ENCODE assay signal across 1 cellular context in genomic region chr10:32373496-32373895, GRCh38.
TF ChIP-seq lines count a peak whose summit lies in the region.

No MANE protein-coding gene starts in this region.

TF ChIP-seq in HepG2, 621 proteins besides CTCF, POLR2A, EP300 and RAD21:
- TF ChIP-seq CHD2 (IDR thresholded peaks at IDR 0.05; ENCODE audit: low read depth, low read length): no peak
- TF ChIP-seq ATAD3A (CRISPR knock-in tag; IDR thresholded peaks at IDR 0.05): no peak
- no peak for TF ChIP-seq SP1 (IDR thresholded peaks at IDR 0.05)
- TF ChIP-seq SP1 (CRISPR knock-in tag; IDR thresholded peaks at IDR 0.05): no peak
- TF ChIP-seq PRMT3 (CRISPR knock-in tag; IDR thresholded peaks at IDR 0.05; ENCODE audit: borderline replicate concordance, low read depth): no peak
- TF ChIP-seq, protein P1, sequence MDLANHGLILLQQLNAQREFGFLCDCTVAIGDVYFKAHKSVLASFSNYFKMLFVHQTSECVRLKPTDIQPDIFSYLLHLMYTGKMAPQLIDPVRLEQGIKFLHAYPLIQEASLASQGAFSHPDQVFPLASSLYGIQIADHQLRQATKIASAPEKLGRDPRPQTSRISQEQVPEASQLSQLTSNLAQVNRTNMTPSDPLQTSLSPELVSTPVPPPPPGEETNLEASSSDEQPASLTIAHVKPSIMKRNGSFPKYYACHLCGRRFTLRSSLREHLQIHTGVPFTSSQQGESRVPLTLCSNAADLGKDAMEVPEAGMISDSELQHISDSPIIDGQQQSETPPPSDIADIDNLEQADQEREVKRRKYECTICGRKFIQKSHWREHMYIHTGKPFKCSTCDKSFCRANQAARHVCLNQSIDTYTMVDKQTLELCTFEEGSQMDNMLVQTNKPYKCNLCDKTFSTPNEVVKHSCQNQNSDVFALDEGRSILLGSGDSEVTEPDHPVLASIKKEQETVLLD (CRISPR knock-in tag; IDR thresholded peaks at IDR 0.05; ENCODE audit: low read depth): no peak
- TF ChIP-seq, protein P2, sequence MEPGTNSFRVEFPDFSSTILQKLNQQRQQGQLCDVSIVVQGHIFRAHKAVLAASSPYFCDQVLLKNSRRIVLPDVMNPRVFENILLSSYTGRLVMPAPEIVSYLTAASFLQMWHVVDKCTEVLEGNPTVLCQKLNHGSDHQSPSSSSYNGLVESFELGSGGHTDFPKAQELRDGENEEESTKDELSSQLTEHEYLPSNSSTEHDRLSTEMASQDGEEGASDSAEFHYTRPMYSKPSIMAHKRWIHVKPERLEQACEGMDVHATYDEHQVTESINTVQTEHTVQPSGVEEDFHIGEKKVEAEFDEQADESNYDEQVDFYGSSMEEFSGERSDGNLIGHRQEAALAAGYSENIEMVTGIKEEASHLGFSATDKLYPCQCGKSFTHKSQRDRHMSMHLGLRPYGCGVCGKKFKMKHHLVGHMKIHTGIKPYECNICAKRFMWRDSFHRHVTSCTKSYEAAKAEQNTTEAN (CRISPR knock-in tag; conservative IDR thresholded peaks at IDR 0.05): no peak
- TF ChIP-seq MTF1 (CRISPR knock-in tag; IDR thresholded peaks at IDR 0.05): no peak
- TF ChIP-seq CENPX (CRISPR knock-in tag; IDR thresholded peaks at IDR 0.05): no peak
- TF ChIP-seq, protein P3, sequence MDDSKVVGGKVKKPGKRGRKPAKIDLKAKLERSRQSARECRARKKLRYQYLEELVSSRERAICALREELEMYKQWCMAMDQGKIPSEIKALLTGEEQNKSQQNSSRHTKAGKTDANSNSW (CRISPR knock-in tag; IDR thresholded peaks at IDR 0.05; ENCODE audit: borderline replicate concordance): no peak
- TF ChIP-seq SAP130 (CRISPR knock-in tag; IDR thresholded peaks at IDR 0.05; ENCODE audit: low read depth): no peak
- no peak for TF ChIP-seq ARHGAP35 (CRISPR knock-in tag; IDR thresholded peaks at IDR 0.05; ENCODE audit: borderline replicate concordance)
- TF ChIP-seq ZFP41 (CRISPR knock-in tag; IDR thresholded peaks at IDR 0.05; ENCODE audit: borderline replicate concordance): no peak
- no peak for TF ChIP-seq HES4 (CRISPR knock-in tag; IDR thresholded peaks at IDR 0.05; ENCODE audit: borderline replicate concordance)
- TF ChIP-seq EED (CRISPR knock-in tag; IDR thresholded peaks at IDR 0.05): no peak
- no peak for TF ChIP-seq TCF7 (IDR thresholded peaks at IDR 0.05; ENCODE audit: low read depth)
- TF ChIP-seq, protein P4, sequence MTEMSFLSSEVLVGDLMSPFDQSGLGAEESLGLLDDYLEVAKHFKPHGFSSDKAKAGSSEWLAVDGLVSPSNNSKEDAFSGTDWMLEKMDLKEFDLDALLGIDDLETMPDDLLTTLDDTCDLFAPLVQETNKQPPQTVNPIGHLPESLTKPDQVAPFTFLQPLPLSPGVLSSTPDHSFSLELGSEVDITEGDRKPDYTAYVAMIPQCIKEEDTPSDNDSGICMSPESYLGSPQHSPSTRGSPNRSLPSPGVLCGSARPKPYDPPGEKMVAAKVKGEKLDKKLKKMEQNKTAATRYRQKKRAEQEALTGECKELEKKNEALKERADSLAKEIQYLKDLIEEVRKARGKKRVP (CRISPR knock-in tag; IDR thresholded peaks at IDR 0.05): no peak
- TF ChIP-seq ATRX (CRISPR knock-in tag; IDR thresholded peaks at IDR 0.05; ENCODE audit: borderline replicate concordance): no peak
- TF ChIP-seq ZNF776 (CRISPR knock-in tag; IDR thresholded peaks at IDR 0.05): no peak
- TF ChIP-seq TARDBP (CRISPR knock-in tag; IDR thresholded peaks at IDR 0.05): no peak
- TF ChIP-seq ZNF546 (CRISPR knock-in tag; conservative IDR thresholded peaks at IDR 0.05): no peak
TF ChIP-seq in HepG2: peak in this region for 0.
